8 cellular contexts compared by ENCODE assay signal in genomic region chr2:101036562-101036961, GRCh38. TPM values are rescaled to one million over a fixed set of nuclear protein-coding genes. Genes with fewer than 3 reads are reported as not detected.
DNase-seq lines count a peak whose midpoint lies in the region; ATAC-seq, FAIRE-seq and TF ChIP-seq lines count a peak whose summit lies in the region.

No MANE protein-coding gene starts in this region.

- H3K4me3 Mint-ChIP-seq in naive thymus-derived CD4-positive, alpha-beta T cell = no peak overlapping the region

- H3K36me3 Mint-ChIP-seq in naive thymus-derived CD4-positive, alpha-beta T cell = peaks cover 0 to 12% (median 0%) of the 10 kb centered on the region in 5 donors

- H3K27ac ChIP-seq in colonic mucosa (no peak overlapping the region), pancreas (no peak overlapping the region)
- H3K27ac ChIP-seq in naive thymus-derived CD4-positive, alpha-beta T cell (ENCODE audit: low read depth, low read length) = no peak overlapping the region

- H3K9me3 Mint-ChIP-seq in naive thymus-derived CD4-positive, alpha-beta T cell = no peaks in the 10 kb centered on the region

- TF ChIP-seq CTCF in GM10248 (IDR thresholded peaks at IDR 0.05; ENCODE audit: control extremely low read depth, extremely low read depth, low read depth, missing control alignments) = peak; percentile 48
- TF ChIP-seq CTCF in colonic mucosa (IDR thresholded peaks at IDR 0.05) = peak; percentile 46
- peak in 3 of 4 donors; percentile 17 to 30 (median 19) for TF ChIP-seq CTCF in pancreas (IDR thresholded peaks at IDR 0.05)

- no peak for FAIRE-seq in pancreas (lab: Jason Lieb, UNC)

- POLR2A ChIA-PET in GM10248 (lab: Yijun Ruan, JAX) = no interaction called here
- POLR2A ChIA-PET in naive thymus-derived CD4-positive, alpha-beta T cell (lab: Charles Lee) = interaction anchor here (0.6 kb wide), 1 partner anchor 19 kb away, joined by 4 read pairs; no protein-coding TSS in a partner anchor

- DNase-seq in GM10248 (ENCODE audit: extremely low spot score) (peak; percentile 51), NCI-H146 treated with DMSO at 0.1 percent for 48 hours (lab: John Stamatoyannopoulos, UW; ENCODE audit: unreplicated experiment) (peak; percentile 30), colonic mucosa (no peak), pancreas (no peak), SK-N-DZ (ENCODE audit: low spot score) (no peak)
- no peak for DNase-seq in naive thymus-derived CD4-positive, alpha-beta T cell

- H3K27ac Mint-ChIP-seq in naive thymus-derived CD4-positive, alpha-beta T cell = no peak overlapping the region

- intact Hi-C loops in colonic mucosa (cut with DNase I) = loop anchor here (5.0 kb wide), 1 partner anchor 171 kb away; no protein-coding TSS in a partner anchor
- intact Hi-C loops in pancreas (cut with DNase I) = loop anchor here in 2 of 3 donors (5.0 to 10.0 kb wide), 3 partner anchors 108 to 168 kb away; partner anchors contain the start of gene TBC1D8 (in 1 of the 2)
- intact Hi-C loops in naive thymus-derived CD4-positive, alpha-beta T cell (cut with micrococcal nuclease) = loop anchor here (1.0 to 5.0 kb wide), 2 partner anchors 116 to 169 kb away; partner anchors contain the start of gene TBC1D8 (in 2 of the 2)

- H3K9me3 ChIP-seq in colonic mucosa (no peaks in the 10 kb centered on the region), pancreas (no peaks in the 10 kb centered on the region)
- H3K9me3 ChIP-seq in naive thymus-derived CD4-positive, alpha-beta T cell (ENCODE audit: control insufficient read depth in 2 of 3, low read length in 3 of 3) = no peaks in the 10 kb centered on the region

- peaks cover 0 to 6% (median 0%) of the 10 kb centered on the region in 7 donors for H3K4me1 Mint-ChIP-seq in naive thymus-derived CD4-positive, alpha-beta T cell

- H3K27me3 ChIP-seq in colonic mucosa (no peaks in the 10 kb centered on the region), pancreas (no peaks in the 10 kb centered on the region)
- H3K27me3 ChIP-seq in naive thymus-derived CD4-positive, alpha-beta T cell (ENCODE audit: control insufficient read depth in 2 of 2, insufficient read depth in 2 of 2, low read length in 2 of 2) = no peaks in the 10 kb centered on the region

- no peaks in the 10 kb centered on the region for H3K4me1 ChIP-seq in colonic mucosa
- no peaks in the 10 kb centered on the region for H3K4me1 ChIP-seq in pancreas
- no peaks in the 10 kb centered on the region for H3K4me1 ChIP-seq in naive thymus-derived CD4-positive, alpha-beta T cell (ENCODE audit: control insufficient read depth in 2 of 2, insufficient read depth in 2 of 2, low read length in 2 of 2)

- H3K27me3 Mint-ChIP-seq in naive thymus-derived CD4-positive, alpha-beta T cell = peaks cover 0 to 4% (median 0%) of the 10 kb centered on the region in 5 donors

- WGBS in pancreas, 2 donors = 67 to 70% methylated on average over 2 of the region's 2 CpGs

- H3K4me3 ChIP-seq in colonic mucosa = no peak overlapping the region
- no peak overlapping the region for H3K4me3 ChIP-seq in pancreas
- H3K4me3 ChIP-seq in naive thymus-derived CD4-positive, alpha-beta T cell (ENCODE audit: low read length) = no peak overlapping the region

- no peak overlapping the region for H3K9ac ChIP-seq in colonic mucosa (ENCODE audit: low read depth in 2 of 2, low read length in 2 of 2)

- H3K36me3 ChIP-seq in colonic mucosa (no peaks in the 10 kb centered on the region), pancreas (peaks cover 0 to 83% (median 38%) of the 10 kb centered on the region in 3 donors)
- peaks cover 0 to 3% (median 0%) of the 10 kb centered on the region in 3 experiments for H3K36me3 ChIP-seq in naive thymus-derived CD4-positive, alpha-beta T cell (ENCODE audit: control insufficient read depth in 2 of 3, insufficient read depth in 3 of 3, low read length in 3 of 3)

- ATAC-seq in pancreas = peak in 1 of 4 donors; percentile 45
- ATAC-seq in naive thymus-derived CD4-positive, alpha-beta T cell = no peak
- no peak for ATAC-seq in HG03520 (IDR thresholded peaks at IDR 0.05; ENCODE audit: unreplicated experiment)
- ATAC-seq in GM19351 (IDR thresholded peaks at IDR 0.05; ENCODE audit: unreplicated experiment) = no peak

- CTCF ChIA-PET in GM10248 (lab: Yijun Ruan, JAX) = interaction anchor here (0.7 to 4.3 kb wide), 23 partner anchors 9 to 270 kb away, joined by 3 to 60 read pairs (median 5); partner anchors contain the start of gene TBC1D8
- CTCF ChIA-PET in naive thymus-derived CD4-positive, alpha-beta T cell (lab: Charles Lee) = interaction anchor here (0.9 kb wide), 1 partner anchor 169 kb away, joined by 3 read pairs; no protein-coding TSS in a partner anchor

RNA-seq across cellular contexts. Expression of gene RPL31, which starts 34.5 kb away (rescaled TPM):
- 1,000 to 10,000 TPM; 1,042 to 1,184 TPM for total RNA-seq in colonic mucosa
- 1,000 to 10,000 TPM in 1 of 6 donors, 100 to 1,000 TPM in 5; 583 to 1,055 (median 904) TPM for total RNA-seq in pancreas
- polyA plus RNA-seq in pancreas = 1,000 to 10,000 TPM; 2,539 to 3,410 TPM
- 1,000 to 10,000 TPM; 1,182 to 2,835 (median 2,548) TPM for total RNA-seq in naive thymus-derived CD4-positive, alpha-beta T cell
- polyA plus RNA-seq in naive thymus-derived CD4-positive, alpha-beta T cell = 1,000 to 10,000 TPM; 6,467 to 8,686 TPM
- polyA plus RNA-seq in SK-N-DZ (2014; cell fraction: cytosol; rRNA removed) = 1,462 and 1,861 TPM in 2 replicates
- polyA plus RNA-seq in SK-N-DZ (2014; cell fraction: nucleus; rRNA removed) = 1,121 and 2,446 TPM in 2 replicates

Comparison
In these comparisons a context has a peak if more than half of its experiments do, and no peak if none do; other contexts are left out.
1. DNase-seq: peak in GM10248 (single experiment) and NCI-H146 treated with DMSO at 0.1 percent for 48 hours (single experiment); none in colonic mucosa (single experiment), pancreas (0 of 6), naive thymus-derived CD4-positive, alpha-beta T cell (0 of 9) and SK-N-DZ (single experiment).
2. Peak in every context shown above with its lines, with median percentiles within 50 percentile points of each other: CTCF ChIP-seq.